Comparison of ENCODE assay signal across 8 cellular contexts in the genomic region with DNA sequence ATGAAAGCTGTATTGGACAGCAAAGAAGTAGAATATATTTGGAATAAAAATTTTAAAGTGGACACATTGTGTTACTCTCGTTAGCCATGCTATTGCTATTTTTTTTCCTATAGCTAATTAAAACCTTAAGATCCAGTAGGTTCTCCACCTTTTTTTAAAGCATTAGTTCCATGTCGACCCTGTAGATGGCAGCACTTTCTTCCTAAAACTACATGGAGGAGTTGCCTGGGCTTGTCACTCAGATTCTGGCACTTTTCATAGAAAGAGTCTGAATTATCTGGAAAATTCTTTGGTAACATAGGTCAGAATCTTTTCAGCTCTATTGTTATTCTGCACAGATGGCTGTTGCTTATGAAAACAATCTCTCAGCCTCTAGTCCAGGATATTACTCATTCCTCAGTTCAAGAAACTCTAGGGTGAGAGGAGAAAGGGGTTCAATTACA. TPM values are rescaled to one million over a fixed set of nuclear protein-coding genes. Genes with fewer than 3 reads are reported as not detected.
DNase-seq lines count a peak whose midpoint lies in the region; ATAC-seq, FAIRE-seq and TF ChIP-seq lines count a peak whose summit lies in the region.

No MANE protein-coding gene starts in this region.

- FAIRE-seq in H54 (lab: Jason Lieb, UNC) = no peak

- peaks cover 15% of the 10 kb centered on the region for H3K4me1 Mint-ChIP-seq in activated CD8-positive, alpha-beta memory T cell treated with anti-CD3 and anti-CD28 coated beads, Interleukin-2, amount 10 ng/mL, durations not matched to agents 7 days and 5 days

- DNase-seq in activated CD8-positive, alpha-beta memory T cell treated with anti-CD3 and anti-CD28 coated beads, Interleukin-2, amount 10 ng/mL, durations not matched to agents 7 days and 5 days = peak; percentile 60
- no peak for DNase-seq in activated CD8-positive, alpha-beta memory T cell treated with anti-CD3 and anti-CD28 coated beads, Interleukin-2, amount 50 U/mL, for 48 hours
- DNase-seq in H54 (ENCODE audit: insufficient read length, low spot score) (peak; percentile 9), LHCN-M2 (ENCODE audit: low read depth) (peak; percentile 90), SHP77 (lab: John Stamatoyannopoulos, UW) (peak; percentile 36 to 44), cerebellar cortex (ENCODE audit: low spot score) (peak; percentile 67), kidney glomerular epithelial cell (lab: John Stamatoyannopoulos, UW) (peak; percentile 80)
- DNase-seq in stimulated activated naive CD8-positive, alpha-beta T cell treated with anti-CD3 and anti-CD28 coated beads, Interleukin-15, Interleukin-2, amounts not matched to agents 100 U/mL and 50 U/mL, for 24 hours = peak; percentile 32

- peaks cover 37% of the 10 kb centered on the region for H3K27me3 Mint-ChIP-seq in activated CD8-positive, alpha-beta memory T cell treated with anti-CD3 and anti-CD28 coated beads, Interleukin-2, amount 10 ng/mL, durations not matched to agents 7 days and 5 days

- no peaks in the 10 kb centered on the region for H3K9me3 Mint-ChIP-seq in activated CD8-positive, alpha-beta memory T cell treated with anti-CD3 and anti-CD28 coated beads, Interleukin-2, amount 10 ng/mL, durations not matched to agents 7 days and 5 days (ENCODE audit: low read depth)

- no peak overlapping the region for H3K27ac Mint-ChIP-seq in activated CD8-positive, alpha-beta memory T cell treated with anti-CD3 and anti-CD28 coated beads, Interleukin-2, amount 10 ng/mL, durations not matched to agents 7 days and 5 days

- H3K36me3 Mint-ChIP-seq in activated CD8-positive, alpha-beta memory T cell treated with anti-CD3 and anti-CD28 coated beads, Interleukin-2, amount 10 ng/mL, durations not matched to agents 7 days and 5 days = no peaks in the 10 kb centered on the region

- H3K4me3 Mint-ChIP-seq in activated CD8-positive, alpha-beta memory T cell treated with anti-CD3 and anti-CD28 coated beads, Interleukin-2, amount 10 ng/mL, durations not matched to agents 7 days and 5 days = no peak overlapping the region

- CTCF ChIA-PET in activated CD8-positive, alpha-beta memory T cell treated with anti-CD3 and anti-CD28 coated beads, Interleukin-2, amount 10 ng/mL, durations not matched to agents 7 days and 5 days (lab: Charles Lee) = interaction anchor here (0.6 to 3.5 kb wide), 17 partner anchors 8 to 573 kb away, joined by 3 to 11 read pairs (median 4); no protein-coding TSS in a partner anchor

- ATAC-seq in activated CD8-positive, alpha-beta memory T cell treated with anti-CD3 and anti-CD28 coated beads, Interleukin-2, amount 10 ng/mL, durations not matched to agents 7 days and 5 days = peak; percentile 68
- no peak for ATAC-seq in stimulated activated naive CD8-positive, alpha-beta T cell treated with anti-CD3 and anti-CD28 coated beads, Interleukin-15, Interleukin-2, amounts not matched to agents 100 U/mL and 50 U/mL, for 24 hours

- TF ChIP-seq POLR2A in H54 (IDR thresholded peaks at IDR 0.05; ENCODE audit: low read depth, low read length) = no peak

RNA-seq across cellular contexts. Expression of a gene that starts 42.0 kb away (rescaled TPM):
- under 1 TPM in 1 of 2 experiments, not detected in 1; 0.21 TPM for total RNA-seq in activated CD8-positive, alpha-beta memory T cell treated with anti-CD3 and anti-CD28 coated beads, Interleukin-2, amount 10 ng/mL, durations not matched to agents 7 days and 5 days
- 0.23 and 0.58 TPM in 2 replicates for total RNA-seq in LHCN-M2 (2014; rRNA removed)
- 0.13 TPM for polyA plus RNA-seq in LHCN-M2 (2012)
